8 cellular contexts compared by ENCODE assay signal in genomic region chr10:125896088-125896934, GRCh38. TPM values are rescaled to one million over a fixed set of nuclear protein-coding genes. Genes with fewer than 3 reads are reported as not detected.
DNase-seq lines count a peak whose midpoint lies in the region; ATAC-seq, FAIRE-seq and TF ChIP-seq lines count a peak whose summit lies in the region.
"Not testable (repeated sequence)": the region's sequence is repeated elsewhere in the genome, so short reads cannot be mapped to it uniquely, and the experiment has no call there.

A gene with protein sequence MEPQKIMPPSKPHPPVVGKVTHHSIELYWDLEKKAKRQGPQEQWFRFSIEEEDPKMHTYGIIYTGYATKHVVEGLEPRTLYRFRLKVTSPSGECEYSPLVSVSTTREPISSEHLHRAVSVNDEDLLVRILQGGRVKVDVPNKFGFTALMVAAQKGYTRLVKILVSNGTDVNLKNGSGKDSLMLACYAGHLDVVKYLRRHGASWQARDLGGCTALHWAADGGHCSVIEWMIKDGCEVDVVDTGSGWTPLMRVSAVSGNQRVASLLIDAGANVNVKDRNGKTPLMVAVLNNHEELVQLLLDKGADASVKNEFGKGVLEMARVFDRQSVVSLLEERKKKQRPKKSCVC (plus strand): TSS chr10:125896564. CDS start chr10:125896643, 79 bp downstream.

- not testable (repeated sequence) for H4K5ac ChIP-seq in mesendoderm (ENCODE audit: low read length)

- peak; percentile 82 for ATAC-seq in CD8-positive, alpha-beta T cell
- ATAC-seq in GM19468 (IDR thresholded peaks at IDR 0.05; ENCODE audit: extremely low read depth, unreplicated experiment) = peak; percentile 68
- peak; percentile 88 for ATAC-seq in HG03571 (IDR thresholded peaks at IDR 0.05; ENCODE audit: unreplicated experiment)

- not testable (repeated sequence) for H4K20me1 ChIP-seq in OCI-LY1 (ENCODE audit: insufficient read depth, low read length); endothelial cell of umbilical vein (replicated peaks; ENCODE audit: control insufficient read depth, extremely low read depth, insufficient read depth, low read length)

- H2BK120ac ChIP-seq in mesendoderm (ENCODE audit: low read depth, low read length) = not testable (repeated sequence)

- POLR2A ChIA-PET in CD8-positive, alpha-beta T cell (lab: Charles Lee); endothelial cell of umbilical vein (lab: Charles Lee): not testable (repeated sequence)

- H3K4me2 ChIP-seq in OCI-LY1 (ENCODE audit: low read length) (peak within 1 kb of the TSS; percentile 55), endothelial cell of umbilical vein (ENCODE audit: insufficient read depth, low read length) (peak within 1 kb of the TSS; percentile 86), mesendoderm (ENCODE audit: low read length) (peak within 1 kb of the TSS; percentile 44)

- H3K9me2 ChIP-seq in OCI-LY1 (ENCODE audit: low read depth, low read length) = not testable (repeated sequence)

- H3K23ac ChIP-seq in mesendoderm (ENCODE audit: low read length) = not testable (repeated sequence)

- H3F3A ChIP-seq in OCI-LY1 (ENCODE audit: insufficient read depth, low read length) = not testable (repeated sequence)

- not testable (repeated sequence) for H3K27me3 ChIP-seq in CD8-positive, alpha-beta T cell (ENCODE audit: insufficient read depth, low read length); OCI-LY1 (ENCODE audit: insufficient read depth, low read length); endothelial cell of umbilical vein (ENCODE audit: control insufficient read depth in 2 of 2, insufficient read depth in 2 of 2, low read length in 2 of 2); mesendoderm (ENCODE audit: insufficient read depth, low read length, poor library complexity)

- peaks cover 16% of the 10 kb centered on the region for H3K27me3 Mint-ChIP-seq in CD8-positive, alpha-beta T cell (ENCODE audit: low read depth)

- FAIRE-seq in endothelial cell of umbilical vein (lab: Jason Lieb, UNC) = not testable (repeated sequence)

- not testable (repeated sequence) for H3K27ac ChIP-seq in CD8-positive, alpha-beta T cell (ENCODE audit: low read depth, low read length); OCI-LY1 (ENCODE audit: low read depth, low read length, poor library complexity, severe bottlenecking)
- peak within 1 kb of the TSS; percentile 79 for H3K27ac ChIP-seq in endothelial cell of umbilical vein (ENCODE audit: insufficient read depth, low read depth, low read length)
- H3K27ac ChIP-seq in mesendoderm (ENCODE audit: low read depth, low read length) = peak within 1 kb of the TSS; percentile 92

- H3K18ac ChIP-seq in mesendoderm (ENCODE audit: low read length) = peak within 1 kb of the TSS; percentile 20

- dilution Hi-C loops in endothelial cell of umbilical vein (cut with MboI; ENCODE audit: extremely low pct_ligation_motif_present, low sequenced_read_pairs) = not testable (repeated sequence)

- H3K79me2 ChIP-seq in OCI-LY1 (ENCODE audit: insufficient read depth, low read length); mesendoderm (ENCODE audit: control insufficient read depth, insufficient read depth, low read length): not testable (repeated sequence)
- peaks cover 11% of the 10 kb centered on the region for H3K79me2 ChIP-seq in endothelial cell of umbilical vein (ENCODE audit: control insufficient read depth, insufficient read depth, low read length)

- intact Hi-C loops in CD8-positive, alpha-beta T cell (cut with DNase I, micrococcal nuclease) = loop anchor here (1.0 to 5.0 kb wide), 4 partner anchors 74 to 179 kb away; partner anchors contain the start of genes BCCIP (in 2 of the 2), EDRF1 (in 2 of the 2) and UROS (in 2 of the 2)
- intact Hi-C loops in endothelial cell of umbilical vein (cut with micrococcal nuclease) = loop anchor here (1.0 to 10.0 kb wide), 2 partner anchors 148 to 166 kb away; no protein-coding TSS in a partner anchor

- peak within 1 kb of the TSS; percentile 56 for H3K56ac ChIP-seq in mesendoderm (ENCODE audit: low read length)

- CTCF ChIA-PET in CD8-positive, alpha-beta T cell (lab: Charles Lee) = not testable (repeated sequence)
- CTCF ChIA-PET in endothelial cell of umbilical vein (lab: Charles Lee) = interaction anchor here (1.4 to 1.6 kb wide), 2 partner anchors 14 to 38 kb away, joined by 5 read pairs; no protein-coding TSS in a partner anchor

- peak within 1 kb of the TSS; percentile 88 for H3K27ac Mint-ChIP-seq in CD8-positive, alpha-beta T cell

- not testable (repeated sequence) for H3K9me3 Mint-ChIP-seq in CD8-positive, alpha-beta T cell

- no CpG with 5 or more reads among the region's 106 CpGs for WGBS in mesendoderm (ENCODE audit: extremely low coverage, insufficient coverage, low lambda C conversion rate)

- TF ChIP-seq CTCF in CD8-positive, alpha-beta T cell (IDR thresholded peaks at IDR 0.05); OCI-LY1 (IDR thresholded peaks at IDR 0.05; ENCODE audit: low read length); endothelial cell of umbilical vein (IDR thresholded peaks at IDR 0.05; ENCODE audit: extremely low read depth in 1 of 2, insufficient read depth in 1 of 2, low read depth in 1 of 2, low read length in 2 of 2): not testable (repeated sequence)

- H4K8ac ChIP-seq in mesendoderm (ENCODE audit: low read depth, low read length) = peak within 1 kb of the TSS; percentile 78

- H2BK15ac ChIP-seq in mesendoderm (replicated peaks; ENCODE audit: low read depth) = not testable (repeated sequence)

- not testable (repeated sequence) for H3K9me1 ChIP-seq in endothelial cell of umbilical vein (replicated peaks; ENCODE audit: control insufficient read depth, extremely low read depth, insufficient read depth, low read length)

- H3K4me1 Mint-ChIP-seq in CD8-positive, alpha-beta T cell (ENCODE audit: low read depth) = peaks cover 18% of the 10 kb centered on the region

- H3K4ac ChIP-seq in mesendoderm (ENCODE audit: low read depth, low read length) = not testable (repeated sequence)

- not testable (repeated sequence) for H2BK5ac ChIP-seq in mesendoderm (ENCODE audit: low read length)

- H3K36me3 Mint-ChIP-seq in CD8-positive, alpha-beta T cell = not testable (repeated sequence)

- H3K4me3 ChIP-seq in CD8-positive, alpha-beta T cell (ENCODE audit: low read depth, low read length) = peak within 1 kb of the TSS; percentile 55
- H3K4me3 ChIP-seq in OCI-LY1 (ENCODE audit: low read depth, low read length, poor library complexity, severe bottlenecking) = peak within 1 kb of the TSS; percentile 55
- H3K4me3 ChIP-seq in endothelial cell of umbilical vein (replicated peaks in 1 of 3; ENCODE audit: insufficient read depth in 1 of 3, low read depth in 1 of 3, low read length in 3 of 3) = peak within 1 kb of the TSS; percentile 61 to 89 (median 70)
- H3K4me3 ChIP-seq in mesendoderm (ENCODE audit: low read length) = peak within 1 kb of the TSS; percentile 56

- TF ChIP-seq POLR2A in endothelial cell of umbilical vein (IDR thresholded peaks at IDR 0.05; ENCODE audit: low read depth, low read length) = not testable (repeated sequence)

- H2AFZ ChIP-seq in OCI-LY1 (ENCODE audit: low read length) = not testable (repeated sequence)
- H2AFZ ChIP-seq in endothelial cell of umbilical vein (ENCODE audit: low read depth, low read length) = peak within 1 kb of the TSS; percentile 43

- H2AK5ac ChIP-seq in mesendoderm (ENCODE audit: low read length) = not testable (repeated sequence)

- H3K4me3 Mint-ChIP-seq in CD8-positive, alpha-beta T cell = peak within 1 kb of the TSS; percentile 95

- H3K79me1 ChIP-seq in mesendoderm (ENCODE audit: low read length) = not testable (repeated sequence)

- not testable (repeated sequence) for H3K4me1 ChIP-seq in CD8-positive, alpha-beta T cell (ENCODE audit: insufficient read depth, low read length); OCI-LY1 (ENCODE audit: insufficient read depth, low read length, severe bottlenecking); endothelial cell of umbilical vein (ENCODE audit: control insufficient read depth, extremely low read depth, insufficient read depth, low read length); mesendoderm (ENCODE audit: control insufficient read depth, low read depth, low read length)

- DNase-seq in CD8-positive, alpha-beta T cell = peak; percentile 57 to 86 (median 72)
- DNase-seq in activated CD8-positive, alpha-beta memory T cell treated with anti-CD3 and anti-CD28 coated beads, Interleukin-2, amount 50 U/mL, for 48 hours = peak; percentile 90
- DNase-seq in endothelial cell of umbilical vein (ENCODE audit: low read depth, low spot score) = peak; percentile 78
- peak; percentile 94 for DNase-seq in mesendoderm
- peak; percentile 60 to 64 (median 61) for DNase-seq in stimulated activated CD4-positive, alpha-beta T cell treated with anti-CD3 and anti-CD28 coated beads, TNF-alpha, amount 100 ng/mL, for 4 hours (ENCODE audit: low read depth in 3 of 3)

- H3K9me3 ChIP-seq in CD8-positive, alpha-beta T cell (ENCODE audit: low read length); OCI-LY1 (ENCODE audit: low read length); endothelial cell of umbilical vein (replicated peaks; ENCODE audit: control insufficient read depth, insufficient read depth, low read length): not testable (repeated sequence)

- not testable (repeated sequence) for BruUV-seq in endothelial cell of umbilical vein (replicated peaks; lab: Mats Ljungman, UMichigan)

- H3K36me3 ChIP-seq in CD8-positive, alpha-beta T cell (ENCODE audit: insufficient read depth, low read length); OCI-LY1 (ENCODE audit: insufficient read depth, low read length); endothelial cell of umbilical vein (ENCODE audit: control insufficient read depth in 2 of 2, extremely low read depth in 1 of 2, insufficient read depth in 2 of 2, low read length in 2 of 2); mesendoderm (ENCODE audit: control insufficient read depth, insufficient read depth, low read length): not testable (repeated sequence)

- H3K9ac ChIP-seq in OCI-LY1 (ENCODE audit: low read length) = not testable (repeated sequence)
- H3K9ac ChIP-seq in endothelial cell of umbilical vein (replicated peaks; ENCODE audit: extremely low read depth, insufficient read depth, low read length) (peak within 1 kb of the TSS; percentile 65), mesendoderm (ENCODE audit: low read length) (peak within 1 kb of the TSS; percentile 70)

RNA-seq across cellular contexts. Expression of the gene that starts here (rescaled TPM):
- total RNA-seq in CD8-positive, alpha-beta T cell = not detected
- 1.4 and 1.6 TPM in 2 replicates for total RNA-seq in endothelial cell of umbilical vein
- 1.9 and 2.0 TPM in 2 replicates for polyA plus RNA-seq in endothelial cell of umbilical vein
- 2.1 and 2.3 TPM in 2 replicates for polyA plus RNA-seq in endothelial cell of umbilical vein (2011; cell fraction: cytosol; rRNA removed)
- polyA plus RNA-seq in endothelial cell of umbilical vein (2011; cell fraction: nucleus; rRNA removed) = 8.7 and 11.1 TPM in 2 replicates
- 4.8 and 7.0 TPM in 2 replicates for polyA plus RNA-seq in endothelial cell of umbilical vein (2012)
- 3.0 and 3.2 TPM in 2 replicates for polyA minus RNA-seq in endothelial cell of umbilical vein
- 1.1 TPM for polyA minus RNA-seq in endothelial cell of umbilical vein (2011; cell fraction: cytosol; rRNA and poly(A)+ RNA removed)
- 5.4 and 5.8 TPM in 2 replicates for polyA minus RNA-seq in endothelial cell of umbilical vein (2011; cell fraction: nucleus; rRNA and poly(A)+ RNA removed)
- 0.39 TPM for polyA plus RNA-seq in mesendoderm (2013, experiment 1 of 2)
- 0.66 TPM for polyA plus RNA-seq in mesendoderm (2013, experiment 2 of 2)

Comparison
In these comparisons a context has a peak if more than half of its experiments do, and no peak if none do; other contexts are left out.
1. Peak in DNase-seq, ATAC-seq and H3K4me3 ChIP-seq in CD8-positive, alpha-beta T cell; RNA of the gene not detected or under 1 TPM.